In genomic region chr12:97960225-97960624, GRCh38 we compare ENCODE assay signal across 21 cellular contexts.
"Had no signal": no experiment of that assay in that cellular context is flagged by ENCODE, and none has a peak within 500 bp of the region (broad histone marks: within the 10 kb centered on the region; RNA-seq: fewer than 3 reads in every experiment).

No MANE protein-coding gene starts in this region.

- H3K36me3 Mint-ChIP-seq: memory B cell; natural killer cell treated with Interleukin-12 subunit alpha and Interleukin-12 subunit beta and Interleukin-15 and Interleukin-18, amount 100 ng/mL, for 72 hours had no signal

- H3K4me3 Mint-ChIP-seq: memory B cell; natural killer cell treated with Interleukin-12 subunit alpha and Interleukin-12 subunit beta and Interleukin-15 and Interleukin-18, amount 100 ng/mL, for 72 hours had no signal

- H3K4me1 Mint-ChIP-seq: memory B cell had no signal

- H3K27me3 Mint-ChIP-seq: memory B cell; natural killer cell treated with Interleukin-12 subunit alpha and Interleukin-12 subunit beta and Interleukin-15 and Interleukin-18, amount 100 ng/mL, for 72 hours had no signal

- H3K9me3 ChIP-seq: gastrocnemius medialis, prostate gland, right lobe of liver, thoracic aorta, transverse colon had no signal

- H3K4me1 ChIP-seq: esophagus muscularis mucosa, gastrocnemius medialis, heart right ventricle, left ventricle myocardium inferior, lower lobe of right lung, parathyroid adenoma, prostate gland, right lobe of liver, stomach, transverse colon had no signal

- H3K27ac ChIP-seq: dorsolateral prefrontal cortex, esophagus muscularis mucosa, gastrocnemius medialis, heart right ventricle, left ventricle myocardium inferior, lower lobe of right lung, parathyroid adenoma, prostate gland, right lobe of liver, skin epidermis, stomach, thoracic aorta, transverse colon had no signal

- H3K27me3 ChIP-seq: esophagus muscularis mucosa, gastrocnemius medialis, heart right ventricle, right lobe of liver, stomach, transverse colon had no signal

- H3K36me3 ChIP-seq: esophagus muscularis mucosa, gastrocnemius medialis, heart right ventricle, left ventricle myocardium inferior, lower lobe of right lung, prostate gland, right lobe of liver, stomach, thoracic aorta, transverse colon had no signal

- H2AFZ ChIP-seq: parathyroid adenoma had no signal

- DNase-seq: cortex of kidney; dorsolateral prefrontal cortex; effector CD8-positive, alpha-beta T cell; gastrocnemius medialis; heart right ventricle; kidney; left cardiac atrium; left ventricle myocardium inferior; lower lobe of right lung; right lobe of liver; stimulated activated CD4-positive, alpha-beta T cell treated with anti-CD3 and anti-CD28 coated beads, Interleukin-12 subunit alpha, Interleukin-12 subunit beta, amount 100 ng/mL, for 4 hours; stimulated activated naive CD4-positive, alpha-beta T cell; stomach; transverse colon had no signal

- H3K79me2 ChIP-seq: parathyroid adenoma had no signal

- ATAC-seq: gastrocnemius medialis; heart right ventricle; natural killer cell treated with Interleukin-12 subunit alpha and Interleukin-12 subunit beta and Interleukin-15 and Interleukin-18, amount 100 ng/mL, for 72 hours had no signal

- H3K27ac Mint-ChIP-seq: memory B cell; natural killer cell treated with Interleukin-12 subunit alpha and Interleukin-12 subunit beta and Interleukin-15 and Interleukin-18, amount 100 ng/mL, for 72 hours had no signal

- H3K4me3 ChIP-seq: dorsolateral prefrontal cortex, esophagus muscularis mucosa, gastrocnemius medialis, heart right ventricle, left ventricle myocardium inferior, lower lobe of right lung, prostate gland, right lobe of liver, skin epidermis, stomach, thoracic aorta, transverse colon had no signal

- H3K9ac ChIP-seq: parathyroid adenoma had no signal
